Comparison of ENCODE assay signal across 37 cellular contexts in genomic region chr1:41118645-41119044, GRCh38.
"Had no signal": no experiment of that assay in that cellular context is flagged by ENCODE, and none has a peak within 500 bp of the region (broad histone marks: within the 10 kb centered on the region; RNA-seq: fewer than 3 reads in every experiment).

No MANE protein-coding gene starts in this region.

- H3K27ac Mint-ChIP-seq: activated CD4-positive, alpha-beta memory T cell treated with anti-CD3 and anti-CD28 coated beads, Interleukin-2, amount 10 ng/mL, durations not matched to agents 7 days and 5 days; activated CD4-positive, alpha-beta T cell treated with anti-CD3 and anti-CD28 coated beads for 36 hours; activated CD4-positive, alpha-beta T cell treated with anti-CD3 and anti-CD28 coated beads, Interleukin-2, amount 10 ng/mL, durations not matched to agents 7 days and 5 days; activated CD8-positive, alpha-beta memory T cell treated with anti-CD3 and anti-CD28 coated beads, Interleukin-2, amount 10 ng/mL, durations not matched to agents 7 days and 5 days; activated CD8-positive, alpha-beta T cell treated with anti-CD3 and anti-CD28 coated beads, Interleukin-2, amount 10 ng/mL, durations not matched to agents 7 days and 5 days; activated naive CD4-positive, alpha-beta T cell treated with anti-CD3 and anti-CD28 coated beads, Interleukin-2, amount 10 ng/mL, durations not matched to agents 7 days and 5 days; activated naive CD4-positive, alpha-beta T cell treated with anti-CD3 and anti-CD28 coated beads, Interleukin-2, amount 50 U/mL, for 24 hours; activated naive CD8-positive, alpha-beta T cell; activated naive CD8-positive, alpha-beta T cell treated with anti-CD3 and anti-CD28 coated beads, Interleukin-2, amount 10 ng/mL, durations not matched to agents 7 days and 5 days; activated naive CD8-positive, alpha-beta T cell treated with anti-CD3 and anti-CD28 coated beads, Interleukin-2, amount 50 U/mL, for 24 hours; activated T-cell treated with anti-CD3 and anti-CD28 coated beads, Interleukin-2, amount 50 U/mL, for 24 hours; activated T-helper 2 cell treated with anti-CD3 and anti-CD28 coated beads, Interferon-gamma antibody, Interleukin-2, Interleukin-4, amounts not matched to agents 10 μg/mL and 5 μg/mL and 100 μg/mL, durations not matched to agents 14 hours and 24 hours and 36 hours; brain; T-helper 1 cell treated with Interleukin-12 subunit alpha and Interleukin-12 subunit beta and Interleukin-4 antibody, amounts not matched to agents 30 μg/mL and 1 μg/mL, for 36 hours; T-helper 2 cell treated with Interferon-gamma antibody and Interleukin-4, amounts not matched to agents 5 μg/mL and 100 μg/mL, for 36 hours; WTC11 had no signal

- H3K27ac ChIP-seq: ascending aorta, WERI-Rb-1 had no signal

- H3K4me1 ChIP-seq: ascending aorta had no signal

- H3K4me1 Mint-ChIP-seq: activated CD4-positive, alpha-beta memory T cell treated with anti-CD3 and anti-CD28 coated beads, Interleukin-2, amount 10 ng/mL, durations not matched to agents 7 days and 5 days; activated CD4-positive, alpha-beta T cell treated with anti-CD3 and anti-CD28 coated beads, Interleukin-2, amount 10 ng/mL, durations not matched to agents 7 days and 5 days; activated CD8-positive, alpha-beta memory T cell treated with anti-CD3 and anti-CD28 coated beads, Interleukin-2, amount 10 ng/mL, durations not matched to agents 7 days and 5 days; activated naive CD4-positive, alpha-beta T cell treated with anti-CD3 and anti-CD28 coated beads, Interleukin-2, amount 10 ng/mL, durations not matched to agents 7 days and 5 days; activated naive CD4-positive, alpha-beta T cell treated with anti-CD3 and anti-CD28 coated beads, Interleukin-2, amount 50 U/mL, for 24 hours; activated naive CD8-positive, alpha-beta T cell treated with anti-CD3 and anti-CD28 coated beads, Interleukin-2, amount 10 ng/mL, durations not matched to agents 7 days and 5 days; activated naive CD8-positive, alpha-beta T cell treated with anti-CD3 and anti-CD28 coated beads, Interleukin-2, amount 50 U/mL, for 24 hours; WTC11 had no signal

- FAIRE-seq: bronchial epithelial cell, TTC549 had no signal

- H3K9me3 Mint-ChIP-seq: activated CD4-positive, alpha-beta memory T cell treated with anti-CD3 and anti-CD28 coated beads, Interleukin-2, amount 10 ng/mL, durations not matched to agents 7 days and 5 days; activated CD4-positive, alpha-beta T cell treated with anti-CD3 and anti-CD28 coated beads, Interleukin-2, amount 10 ng/mL, durations not matched to agents 7 days and 5 days; activated naive CD4-positive, alpha-beta T cell treated with anti-CD3 and anti-CD28 coated beads, Interleukin-2, amount 10 ng/mL, durations not matched to agents 7 days and 5 days; activated naive CD4-positive, alpha-beta T cell treated with anti-CD3 and anti-CD28 coated beads, Interleukin-2, amount 50 U/mL, for 24 hours; activated naive CD8-positive, alpha-beta T cell treated with anti-CD3 and anti-CD28 coated beads, Interleukin-2, amount 10 ng/mL, durations not matched to agents 7 days and 5 days; activated naive CD8-positive, alpha-beta T cell treated with anti-CD3 and anti-CD28 coated beads, Interleukin-2, amount 50 U/mL, for 24 hours; activated T-cell treated with anti-CD3 and anti-CD28 coated beads, Interleukin-2, amount 50 U/mL, for 24 hours; activated T-helper 2 cell treated with anti-CD3 and anti-CD28 coated beads, Interferon-gamma antibody, Interleukin-2, Interleukin-4, amounts not matched to agents 10 μg/mL and 5 μg/mL and 100 μg/mL, durations not matched to agents 14 hours and 24 hours and 36 hours; brain; T-helper 1 cell treated with Interleukin-12 subunit alpha and Interleukin-12 subunit beta and Interleukin-4 antibody, amounts not matched to agents 30 μg/mL and 1 μg/mL, for 36 hours; T-helper 2 cell treated with Interferon-gamma antibody and Interleukin-4, amounts not matched to agents 5 μg/mL and 100 μg/mL, for 36 hours had no signal

- H3K9me3 ChIP-seq: ascending aorta had no signal

- H3K27me3 Mint-ChIP-seq: activated CD4-positive, alpha-beta memory T cell treated with anti-CD3 and anti-CD28 coated beads, Interleukin-2, amount 10 ng/mL, durations not matched to agents 7 days and 5 days; activated CD4-positive, alpha-beta T cell treated with anti-CD3 and anti-CD28 coated beads for 36 hours; activated CD4-positive, alpha-beta T cell treated with anti-CD3 and anti-CD28 coated beads, Interleukin-2, amount 10 ng/mL, durations not matched to agents 7 days and 5 days; activated CD8-positive, alpha-beta memory T cell treated with anti-CD3 and anti-CD28 coated beads, Interleukin-2, amount 10 ng/mL, durations not matched to agents 7 days and 5 days; activated naive CD4-positive, alpha-beta T cell treated with anti-CD3 and anti-CD28 coated beads, Interleukin-2, amount 10 ng/mL, durations not matched to agents 7 days and 5 days; activated naive CD4-positive, alpha-beta T cell treated with anti-CD3 and anti-CD28 coated beads, Interleukin-2, amount 50 U/mL, for 24 hours; activated naive CD8-positive, alpha-beta T cell; activated naive CD8-positive, alpha-beta T cell treated with anti-CD3 and anti-CD28 coated beads, Interleukin-2, amount 10 ng/mL, durations not matched to agents 7 days and 5 days; activated naive CD8-positive, alpha-beta T cell treated with anti-CD3 and anti-CD28 coated beads, Interleukin-2, amount 50 U/mL, for 24 hours; activated T-cell treated with anti-CD3 and anti-CD28 coated beads, Interleukin-2, amount 50 U/mL, for 24 hours; brain had no signal

- H3K4me3 ChIP-seq: ascending aorta had no signal

- H3K27me3 ChIP-seq: ascending aorta had no signal

- H3K4me3 Mint-ChIP-seq: activated CD4-positive, alpha-beta memory T cell treated with anti-CD3 and anti-CD28 coated beads, Interleukin-2, amount 10 ng/mL, durations not matched to agents 7 days and 5 days; activated CD4-positive, alpha-beta T cell treated with anti-CD3 and anti-CD28 coated beads for 36 hours; activated CD4-positive, alpha-beta T cell treated with anti-CD3 and anti-CD28 coated beads, Interleukin-2, amount 10 ng/mL, durations not matched to agents 7 days and 5 days; activated CD8-positive, alpha-beta memory T cell treated with anti-CD3 and anti-CD28 coated beads, Interleukin-2, amount 10 ng/mL, durations not matched to agents 7 days and 5 days; activated CD8-positive, alpha-beta T cell treated with anti-CD3 and anti-CD28 coated beads, Interleukin-2, amount 10 ng/mL, durations not matched to agents 7 days and 5 days; activated naive CD4-positive, alpha-beta T cell treated with anti-CD3 and anti-CD28 coated beads, Interleukin-2, amount 10 ng/mL, durations not matched to agents 7 days and 5 days; activated naive CD4-positive, alpha-beta T cell treated with anti-CD3 and anti-CD28 coated beads, Interleukin-2, amount 50 U/mL, for 24 hours; activated naive CD8-positive, alpha-beta T cell; activated naive CD8-positive, alpha-beta T cell treated with anti-CD3 and anti-CD28 coated beads, Interleukin-2, amount 10 ng/mL, durations not matched to agents 7 days and 5 days; activated naive CD8-positive, alpha-beta T cell treated with anti-CD3 and anti-CD28 coated beads, Interleukin-2, amount 50 U/mL, for 24 hours; activated T-cell treated with anti-CD3 and anti-CD28 coated beads, Interleukin-2, amount 50 U/mL, for 24 hours; brain; T-helper 1 cell treated with Interleukin-12 subunit alpha and Interleukin-12 subunit beta and Interleukin-4 antibody, amounts not matched to agents 30 μg/mL and 1 μg/mL, for 36 hours; T-helper 2 cell treated with Interferon-gamma antibody and Interleukin-4, amounts not matched to agents 5 μg/mL and 100 μg/mL, for 36 hours; WTC11 had no signal

- ATAC-seq: activated CD4-positive, alpha-beta T cell treated with anti-CD3 and anti-CD28 coated beads for 36 hours; activated CD4-positive, CD25-positive, alpha-beta regulatory T cell treated with anti-CD3 and anti-CD28 coated beads, Interleukin-2, amount 50 U/mL, for 24 hours; activated CD8-positive, alpha-beta memory T cell treated with anti-CD3 and anti-CD28 coated beads, Interleukin-2, amount 10 ng/mL, durations not matched to agents 7 days and 5 days; activated CD8-positive, alpha-beta T cell treated with anti-CD3 and anti-CD28 coated beads, Interleukin-2, amount 10 ng/mL, durations not matched to agents 7 days and 5 days; activated naive CD8-positive, alpha-beta T cell treated with anti-CD3 and anti-CD28 coated beads, Interleukin-2, amount 50 U/mL, for 24 hours; WTC11 had no signal

- DNase-seq: activated CD4-positive, alpha-beta memory T cell treated with anti-CD3 and anti-CD28 coated beads, Interleukin-2, amount 10 ng/mL, durations not matched to agents 7 days and 5 days; activated CD4-positive, alpha-beta T cell treated with anti-CD3 and anti-CD28 coated beads for 1 hour; activated CD4-positive, alpha-beta T cell treated with anti-CD3 and anti-CD28 coated beads for 36 hours; activated CD4-positive, alpha-beta T cell treated with anti-CD3 and anti-CD28 coated beads for 48 hours; activated CD4-positive, alpha-beta T cell treated with anti-CD3 and anti-CD28 coated beads, Interleukin-2, amount 10 ng/mL, durations not matched to agents 7 days and 5 days; activated CD4-positive, alpha-beta T cell treated with anti-CD3 and anti-CD28 coated beads, Interleukin-2, amount 50 U/mL, for 48 hours; activated CD4-positive, CD25-positive, alpha-beta regulatory T cell; activated CD8-positive, alpha-beta memory T cell treated with anti-CD3 and anti-CD28 coated beads for 24 hours; activated CD8-positive, alpha-beta memory T cell treated with anti-CD3 and anti-CD28 coated beads, Interleukin-2, amount 10 ng/mL, durations not matched to agents 7 days and 5 days; activated CD8-positive, alpha-beta memory T cell treated with anti-CD3 and anti-CD28 coated beads, Interleukin-2, amount 50 U/mL, for 48 hours; activated CD8-positive, alpha-beta T cell treated with anti-CD3 and anti-CD28 coated beads, Interleukin-2, amount 10 ng/mL, durations not matched to agents 7 days and 5 days; activated effector memory CD4-positive, alpha-beta T cell treated with Interleukin-2 at 50 U/mL for 16 hours; activated gamma-delta T cell; activated naive CD4-positive, alpha-beta T cell treated with anti-CD3 and anti-CD28 coated beads, Interleukin-2, amount 10 ng/mL, durations not matched to agents 7 days and 5 days; activated naive CD4-positive, alpha-beta T cell treated with Interleukin-2 at 50 U/mL for 16 hours; activated naive CD8-positive, alpha-beta T cell treated with anti-CD3 and anti-CD28 coated beads, Interleukin-2, amount 10 ng/mL, durations not matched to agents 7 days and 5 days; activated naive CD8-positive, alpha-beta T cell treated with anti-CD3 and anti-CD28 coated beads, Interleukin-2, amount 50 U/mL, for 24 hours; activated T-cell treated with anti-CD3 and anti-CD28 coated beads, Interleukin-2, amount 50 U/mL, for 24 hours; activated T-cell treated with anti-CD3 and anti-CD28 coated beads, Interleukin-2, amount 50 U/mL, for 48 hours; amygdala; anterior cingulate cortex; central memory CD4-positive, alpha-beta T cell; T-helper 1 cell; T-helper 2 cell; T-helper 9 cell; WERI-Rb-1 had no signal
